Comparison of ENCODE assay signal across 8 cellular contexts in the genomic region with DNA sequence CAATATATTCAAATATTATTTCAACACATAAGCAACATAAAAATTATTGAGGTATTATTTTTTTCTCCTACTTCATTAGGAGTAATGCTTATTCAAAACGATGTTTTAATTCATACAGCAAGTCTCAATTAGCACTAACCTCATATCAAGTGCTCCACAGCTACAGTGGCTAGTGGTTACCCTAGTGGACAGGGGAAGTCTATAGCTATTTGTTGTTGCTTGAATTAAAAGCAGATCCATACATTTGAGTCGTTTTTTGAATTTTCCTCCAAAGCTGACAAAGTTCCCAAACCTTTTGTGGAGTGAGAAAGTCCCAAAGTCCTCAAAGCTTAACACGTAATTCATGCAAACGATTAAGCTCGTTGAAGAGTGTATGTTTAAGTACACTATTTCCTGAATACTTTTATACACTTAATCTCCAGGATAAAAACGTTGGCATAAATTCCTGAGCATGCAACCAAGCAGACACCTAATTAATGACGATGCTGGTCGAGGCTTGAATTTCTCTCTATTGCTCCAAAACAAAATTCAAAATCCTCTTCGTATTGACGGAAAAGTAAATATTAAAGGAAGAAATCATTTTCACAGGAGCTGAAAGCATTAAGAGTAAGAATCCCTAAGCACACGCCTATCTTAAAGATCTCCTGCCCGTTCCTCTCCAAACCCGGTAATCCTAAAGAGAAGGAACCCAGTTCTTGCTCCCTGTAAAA. TPM values are rescaled to one million over a fixed set of nuclear protein-coding genes. Genes with fewer than 3 reads are reported as not detected.
A peak's percentile ranks its signal among the peaks of the same experiment; 100 is the strongest.
DNase-seq lines count a peak whose midpoint lies in the region; ATAC-seq lines count a peak whose summit lies in the region.

No MANE protein-coding gene starts in this region.

- H3K23ac ChIP-seq in trophoblast cell (ENCODE audit: low read length): no peak overlapping the region

- H3K4ac ChIP-seq in trophoblast cell (ENCODE audit: low read depth, low read length): no peak overlapping the region

- no peak overlapping the region for H3K18ac ChIP-seq in trophoblast cell (ENCODE audit: low read length)

- H3K79me1 ChIP-seq in trophoblast cell (ENCODE audit: low read length): peaks cover 3% of the 10 kb centered on the region

- H2BK12ac ChIP-seq in trophoblast cell (ENCODE audit: low read length): no peak overlapping the region

- 3 to 5% methylated on average over 13 of the region's 13 CpGs for WGBS in esophagus, 2 donors
- no CpG with 5 or more reads among the region's 13 CpGs for WGBS in trophoblast cell (ENCODE audit: extremely low coverage, insufficient coverage, insufficient read length)

- H3K79me2 ChIP-seq in trophoblast cell (ENCODE audit: control insufficient read depth, insufficient read depth, low read length, poor library complexity): peaks cover 4% of the 10 kb centered on the region

- peak; percentile 7 for DNase-seq in DMS79 treated with DMSO at 0.1 percent for 48 hours (lab: John Stamatoyannopoulos, UW)
- no peak for DNase-seq in DMS79 (lab: John Stamatoyannopoulos, UW)
- DNase-seq in SJCRH30: peak in 1 of 2 experiments; percentile 19
- no peak for DNase-seq in trophoblast cell
- no peak for DNase-seq in hepatic stellate cell (ENCODE audit: low spot score)
- DNase-seq in iPS-NIHi7 (ENCODE audit: extremely low spot score): no peak

- H4K91ac ChIP-seq in trophoblast cell (ENCODE audit: low read depth, low read length): no peak overlapping the region

- H3K4me1 ChIP-seq in SJCRH30 (no peaks in the 10 kb centered on the region), esophagus (ENCODE audit: control insufficient read depth in 2 of 2, insufficient read depth in 2 of 2, low read length in 1 of 2) (peaks cover 0 to 2% of the 10 kb centered on the region in 2 donors), trophoblast cell (ENCODE audit: control insufficient read depth in 1 of 2, insufficient read depth in 2 of 2, low read length in 2 of 2) (peaks cover 2 to 6% of the 10 kb centered on the region in 2 experiments)

- H3K36me3 ChIP-seq in SJCRH30 (no peaks in the 10 kb centered on the region), esophagus (ENCODE audit: control insufficient read depth in 2 of 2, insufficient read depth in 2 of 2, low read length in 1 of 2) (no peaks in the 10 kb centered on the region), trophoblast cell (ENCODE audit: control insufficient read depth in 1 of 2, insufficient read depth in 2 of 2, low read length in 2 of 2) (no peaks in the 10 kb centered on the region)

- H3K9me3 ChIP-seq in SJCRH30 (replicated peaks): no peaks in the 10 kb centered on the region
- no peaks in the 10 kb centered on the region for H3K9me3 ChIP-seq in esophagus (ENCODE audit: control insufficient read depth in 2 of 2, insufficient read depth in 1 of 2, low read depth in 1 of 2, low read length in 1 of 2)
- H3K9me3 ChIP-seq in trophoblast cell (ENCODE audit: insufficient read depth, low read depth, low read length): no peaks in the 10 kb centered on the region

- ATAC-seq in HG02798 (IDR thresholded peaks at IDR 0.05; ENCODE audit: poor library complexity, unreplicated experiment): no peak

- H2BK5ac ChIP-seq in trophoblast cell (ENCODE audit: low read depth, low read length, poor library complexity): no peak overlapping the region

- H3K9ac ChIP-seq in trophoblast cell (ENCODE audit: low read length): no peak overlapping the region

- peak overlapping the region; percentile 56 for H3K4me2 ChIP-seq in trophoblast cell (ENCODE audit: low read length)

- H3K27me3 ChIP-seq in SJCRH30 (no peaks in the 10 kb centered on the region), esophagus (ENCODE audit: control insufficient read depth in 1 of 2, insufficient read depth in 2 of 2, low read length in 2 of 2) (no peaks in the 10 kb centered on the region), trophoblast cell (ENCODE audit: insufficient read depth, low read length) (no peaks in the 10 kb centered on the region)

- H3K14ac ChIP-seq in trophoblast cell (ENCODE audit: low read length): no peak overlapping the region

- H3K4me3 ChIP-seq in SJCRH30 (peak overlapping the region; percentile 75), esophagus (ENCODE audit: low read depth in 1 of 2, low read length in 2 of 2) (peak overlapping the region; percentile 65 to 86), trophoblast cell (ENCODE audit: low read depth, low read length) (no peak overlapping the region)

- H3K27ac ChIP-seq in SJCRH30: peak overlapping the region; percentile 47; the same call in 1 of the 2 replicates
- H3K27ac ChIP-seq in esophagus (ENCODE audit: low read depth in 2 of 2, low read length in 1 of 2): peak overlapping the region; percentile 84 to 87
- H3K27ac ChIP-seq in trophoblast cell (ENCODE audit: low read depth, low read length): no peak overlapping the region

- no peak overlapping the region for H4K8ac ChIP-seq in trophoblast cell (ENCODE audit: low read depth, low read length)

- no peak overlapping the region for H2AFZ ChIP-seq in trophoblast cell (ENCODE audit: insufficient read depth, low read length, poor library complexity)

- no peak overlapping the region for H2AK5ac ChIP-seq in trophoblast cell (ENCODE audit: low read length)

- H4K12ac ChIP-seq in trophoblast cell (ENCODE audit: low read depth, low read length): no peak overlapping the region

- H2BK120ac ChIP-seq in trophoblast cell (ENCODE audit: insufficient read depth, low read length, poor library complexity): no peak overlapping the region

RNA-seq across cellular contexts. Expression of gene VPS13C, which starts 1.0 kb away (rescaled TPM):
- 32.3 and 35.5 TPM in 2 replicates for total RNA-seq in SJCRH30 (2014; rRNA removed; shearing (Covaris generic))
- polyA plus RNA-seq in esophagus: 1 to 10 TPM; 3.5 to 3.6 TPM
- 9.9 and 10.4 TPM in 2 replicates for polyA plus RNA-seq in trophoblast cell (2013)

RNA-seq across cellular contexts. Expression of gene C2CD4A, which starts 7.5 kb away (rescaled TPM):
- 0.04 and 0.10 TPM in 2 replicates for total RNA-seq in SJCRH30 (2014; rRNA removed; shearing (Covaris generic))
- under 1 TPM; 0.04 to 0.13 TPM for polyA plus RNA-seq in esophagus
- 0.08 TPM in 2 replicates for polyA plus RNA-seq in trophoblast cell (2013)
